Comparison of ENCODE assay signal across 21 cellular contexts in the genomic region with DNA sequence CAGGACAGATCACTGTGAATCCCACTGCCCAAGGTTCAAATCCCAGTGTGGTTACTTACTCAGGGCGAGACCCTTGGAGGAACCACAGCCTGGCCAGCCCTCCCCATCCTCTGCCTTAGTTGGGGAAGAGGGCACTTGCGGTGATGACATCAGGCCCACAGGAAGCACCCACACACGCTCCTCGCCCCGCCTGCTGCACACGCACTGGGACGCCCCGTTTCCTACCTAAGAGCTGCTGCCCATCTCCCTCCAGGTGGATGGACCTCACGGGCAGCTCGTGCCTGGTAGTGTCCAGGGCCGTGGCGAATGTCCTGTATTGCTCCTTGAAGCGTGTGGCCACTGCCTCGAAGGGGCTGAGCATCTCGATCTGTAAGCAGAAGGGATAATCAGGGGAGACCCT. TPM values are rescaled to one million over a fixed set of nuclear protein-coding genes. Genes with fewer than 3 reads are reported as not detected.
A peak's percentile ranks its signal among the peaks of the same experiment; 100 is the strongest.
DNase-seq lines count a peak whose midpoint lies in the region; ATAC-seq, FAIRE-seq and TF ChIP-seq lines count a peak whose summit lies in the region.
"Had no signal": no experiment of that assay in that cellular context is flagged by ENCODE, and none has a peak within 500 bp of the region (broad histone marks: within the 10 kb centered on the region; RNA-seq: fewer than 3 reads in every experiment).

No MANE protein-coding gene starts in this region.

- no peaks in the 10 kb centered on the region for H3K27me3 Mint-ChIP-seq in activated naive CD4-positive, alpha-beta T cell treated with anti-CD3 and anti-CD28 coated beads, Interleukin-2, amount 10 ng/mL, durations not matched to agents 7 days and 5 days
- H3K27me3 Mint-ChIP-seq: CD4-positive, alpha-beta T cell; CD8-positive, alpha-beta memory T cell had no signal

- H3K27ac ChIP-seq in BLaER1 treated with 17β-estradiol and CSF1 and Interleukin-3, amounts not matched to agents 10 nM and 100 nM = peak overlapping the region in 8 of 11 experiments; percentile 0 to 65 (median 43); a peak in 14 of 22 replicates
- H3K27ac ChIP-seq in K562 (ENCODE audit: extremely low read depth, low read depth, low read length) (no peak overlapping the region), osteoblast (ENCODE audit: low read depth, low read length) (no peak overlapping the region), uterus (no peak overlapping the region)

- H3K27ac Mint-ChIP-seq in activated naive CD4-positive, alpha-beta T cell treated with anti-CD3 and anti-CD28 coated beads, Interleukin-2, amount 10 ng/mL, durations not matched to agents 7 days and 5 days = no peak overlapping the region
- H3K27ac Mint-ChIP-seq: CD4-positive, alpha-beta T cell; GM23338 had no signal

- no peak for TF ChIP-seq EP300 in K562 (IDR thresholded peaks at IDR 0.05; ENCODE audit: low read length)

- TF ChIP-seq RAD21 in K562 (CRISPR knock-in tag; conservative IDR thresholded peaks at IDR 0.05 in 1 of 2, IDR thresholded peaks at IDR 0.05 in 1 of 2) = no peak

- H4K20me1 ChIP-seq in BLaER1 treated with 17β-estradiol and CSF1 and Interleukin-3, amounts not matched to agents 10 nM and 100 nM = peaks cover 0 to 27% (median 9%) of the 10 kb centered on the region in 11 experiments; a peak in 10 of 22 replicates
- peaks cover 9% of the 10 kb centered on the region; the same call in 1 of the 2 replicates for H4K20me1 ChIP-seq in K562 (replicated peaks; ENCODE audit: control insufficient read depth, insufficient read depth, low read length)
- H4K20me1 ChIP-seq in osteoblast (ENCODE audit: insufficient read depth, low read length) = no peaks in the 10 kb centered on the region

- 96% methylated on average over 11 of the region's 15 CpGs for WGBS in K562 (ENCODE audit: insufficient coverage, low coverage, missing lambda C conversion rate)

- H3K36me3 Mint-ChIP-seq in activated naive CD4-positive, alpha-beta T cell treated with anti-CD3 and anti-CD28 coated beads, Interleukin-2, amount 10 ng/mL, durations not matched to agents 7 days and 5 days = peaks cover 54% of the 10 kb centered on the region

- H2AFZ ChIP-seq in K562 (ENCODE audit: low read depth, low read length) (no peak overlapping the region), osteoblast (ENCODE audit: low read length) (no peak overlapping the region)
- H2AFZ ChIP-seq: GM23338 had no signal

- H3K4me2 ChIP-seq in BLaER1 treated with 17β-estradiol and CSF1 and Interleukin-3, amounts not matched to agents 10 nM and 100 nM = peak overlapping the region; percentile 75 to 95 (median 85)
- no peak overlapping the region for H3K4me2 ChIP-seq in K562 (ENCODE audit: insufficient read depth, low read length)
- no peak overlapping the region for H3K4me2 ChIP-seq in osteoblast (ENCODE audit: insufficient read depth, low read length)
- H3K4me2 ChIP-seq: GM23338 had no signal

- no peak for TF ChIP-seq POLR2A in K562 (conservative IDR thresholded peaks at IDR 0.05)
- no peak for TF ChIP-seq POLR2A in uterus (IDR thresholded peaks at IDR 0.05)

- DNase-seq in K562 (ENCODE audit: extremely low read depth in 1 of 4, low spot score in 3 of 4) (no peak), osteoblast (ENCODE audit: insufficient read length, low spot score, missing footprints) (peak; percentile 3), NCI-H146 (lab: John Stamatoyannopoulos, UW) (no peak), uterus (no peak)
- no peak for DNase-seq in activated naive CD4-positive, alpha-beta T cell treated with anti-CD3 and anti-CD28 coated beads, Interleukin-2, amount 10 ng/mL, durations not matched to agents 7 days and 5 days
- DNase-seq: CD4-positive, alpha-beta T cell; CD8-positive, alpha-beta memory T cell; DMS 273 treated with DMSO at 0.1 percent for 48 hours; DMS79; EL; GDM1; H9 had no signal

- POLR2A ChIA-PET in K562 (lab: Yijun Ruan, JAX) = interaction anchor here (0.6 to 0.7 kb wide), 2 partner anchors 341 to 409 kb away, joined by 4 read pairs; no protein-coding TSS in a partner anchor

- H3K4me3 ChIP-seq in BLaER1 treated with 17β-estradiol and CSF1 and Interleukin-3, amounts not matched to agents 10 nM and 100 nM = peak overlapping the region in 6 of 10 experiments; percentile 3 to 24 (median 19); a peak in 3 of 20 replicates
- H3K4me3 ChIP-seq in K562 = no peak overlapping the region
- H3K4me3 ChIP-seq in osteoblast (ENCODE audit: insufficient read depth, low read length) = no peak overlapping the region
- no peak overlapping the region for H3K4me3 ChIP-seq in uterus
- H3K4me3 ChIP-seq: GM23338 had no signal

- intact Hi-C loops in K562 (cut with micrococcal nuclease) (no loop called here), uterus (cut with DNase I; ENCODE audit: low total_unique reads) (loop anchor here (10.0 kb wide), 1 partner anchor 281 kb away; no protein-coding TSS in a partner anchor)

- H3K36me3 ChIP-seq in BLaER1 treated with 17β-estradiol and CSF1 and Interleukin-3, amounts not matched to agents 10 nM and 100 nM = peaks cover 56 to 89% (median 77%) of the 10 kb centered on the region in 11 experiments; a peak in 21 of 22 replicates
- H3K36me3 ChIP-seq in K562 (ENCODE audit: control insufficient read depth, insufficient read depth, low read length) = peaks cover 88% of the 10 kb centered on the region
- H3K36me3 ChIP-seq in osteoblast (ENCODE audit: insufficient read depth, low read length) = peaks cover 25% of the 10 kb centered on the region
- no peaks in the 10 kb centered on the region for H3K36me3 ChIP-seq in uterus

- no TSS peak for BruUV-seq in K562 (replicated peaks; lab: Mats Ljungman, UMichigan)

- peaks cover 20 to 59% (median 51%) of the 10 kb centered on the region in 10 experiments for H3K4me1 ChIP-seq in BLaER1 treated with 17β-estradiol and CSF1 and Interleukin-3, amounts not matched to agents 10 nM and 100 nM
- no peaks in the 10 kb centered on the region for H3K4me1 ChIP-seq in K562 (replicated peaks in 1 of 2; ENCODE audit: control insufficient read depth in 2 of 2, insufficient read depth in 2 of 2, low read length in 2 of 2)
- H3K4me1 ChIP-seq in osteoblast (ENCODE audit: insufficient read depth, low read length) = no peaks in the 10 kb centered on the region
- no peaks in the 10 kb centered on the region for H3K4me1 ChIP-seq in uterus

- no peak for TF ChIP-seq CTCF in K562 (IDR thresholded peaks at IDR 0.05 in 2 of 3, conservative IDR thresholded peaks at IDR 0.05 in 1 of 3; ENCODE audit: insufficient read depth in 2 of 3, low read depth in 1 of 3, low read length in 3 of 3)
- TF ChIP-seq CTCF in osteoblast (IDR thresholded peaks at IDR 0.05; ENCODE audit: extremely low read depth, low read depth, low read length) = no peak
- no peak for TF ChIP-seq CTCF in uterus (IDR thresholded peaks at IDR 0.05)

- H3K9me3 Mint-ChIP-seq in activated naive CD4-positive, alpha-beta T cell treated with anti-CD3 and anti-CD28 coated beads, Interleukin-2, amount 10 ng/mL, durations not matched to agents 7 days and 5 days = no peaks in the 10 kb centered on the region
- H3K9me3 Mint-ChIP-seq: CD14-positive monocyte; CD4-positive, alpha-beta T cell; CD8-positive, alpha-beta memory T cell; H9 had no signal

- no peak for ATAC-seq in K562
- ATAC-seq: GM23338, HCT116 had no signal

- FAIRE-seq in K562 (lab: Jason Lieb, UNC) = no peak
- FAIRE-seq: D721Med, GM12891, GM18507 had no signal

- no peaks in the 10 kb centered on the region for H3K9me3 ChIP-seq in BLaER1 treated with 17β-estradiol and CSF1 and Interleukin-3, amounts not matched to agents 10 nM and 100 nM (replicated peaks in 1 of 11)
- H3K9me3 ChIP-seq in K562 (replicated peaks; ENCODE audit: control insufficient read depth, insufficient read depth, low read depth, low read length) (no peaks in the 10 kb centered on the region), osteoblast (ENCODE audit: low read depth, low read length) (peaks cover 9% of the 10 kb centered on the region), uterus (peaks cover 0 to 15% of the 10 kb centered on the region in 2 donors)

- H3K79me2 ChIP-seq in K562 (ENCODE audit: control insufficient read depth, insufficient read depth, low read length) (no peaks in the 10 kb centered on the region), osteoblast (ENCODE audit: insufficient read depth, low read length) (peaks cover under 1% of the 10 kb centered on the region)

- no peaks in the 10 kb centered on the region for H3K4me1 Mint-ChIP-seq in activated naive CD4-positive, alpha-beta T cell treated with anti-CD3 and anti-CD28 coated beads, Interleukin-2, amount 10 ng/mL, durations not matched to agents 7 days and 5 days
- H3K4me1 Mint-ChIP-seq: CD8-positive, alpha-beta memory T cell had no signal

- no peaks in the 10 kb centered on the region for H3K9me1 ChIP-seq in K562 (ENCODE audit: control insufficient read depth, insufficient read depth, low read length)

- H3K4me3 Mint-ChIP-seq in activated naive CD4-positive, alpha-beta T cell treated with anti-CD3 and anti-CD28 coated beads, Interleukin-2, amount 10 ng/mL, durations not matched to agents 7 days and 5 days = no peak overlapping the region
- H3K4me3 Mint-ChIP-seq: CD14-positive monocyte; CD4-positive, alpha-beta T cell; CD8-positive, alpha-beta memory T cell; GM23338; H9 had no signal

- no peaks in the 10 kb centered on the region for H3K27me3 ChIP-seq in BLaER1 treated with 17β-estradiol and CSF1 and Interleukin-3, amounts not matched to agents 10 nM and 100 nM
- H3K27me3 ChIP-seq in K562 (ENCODE audit: control insufficient read depth in 2 of 2, insufficient read depth in 2 of 2, low read length in 2 of 2) (no peaks in the 10 kb centered on the region), osteoblast (ENCODE audit: insufficient read depth, low read length) (no peaks in the 10 kb centered on the region), uterus (no peaks in the 10 kb centered on the region)

- in situ Hi-C loops in K562 (cut with MboI) = no loop called here

- CTCF ChIA-PET in K562 (lab: Yijun Ruan, JAX; ENCODE audit: low intra/inter-chr PET ratio) = interaction anchor here (0.5 kb wide), 1 partner anchor 284 kb away, joined by 8 read pairs; no protein-coding TSS in a partner anchor
- CTCF ChIA-PET in activated naive CD4-positive, alpha-beta T cell treated with anti-CD3 and anti-CD28 coated beads, Interleukin-2, amount 10 ng/mL, durations not matched to agents 7 days and 5 days (lab: Charles Lee) = no interaction called here

- peak overlapping the region in 10 of 11 experiments; percentile 3 to 51 (median 45); a peak in 15 of 22 replicates for H3K9ac ChIP-seq in BLaER1 treated with 17β-estradiol and CSF1 and Interleukin-3, amounts not matched to agents 10 nM and 100 nM
- H3K9ac ChIP-seq in K562 (ENCODE audit: insufficient read depth in 1 of 2, low read depth in 2 of 2, low read length in 2 of 2) = no peak overlapping the region

RNA-seq across cellular contexts. Expression of gene HAUS8, which starts 19.6 kb away (rescaled TPM):
- total RNA-seq in K562 (2011; cell fraction: chromatin; rRNA removed; ENCODE audit: low replicate concordance) = 66.7 and 93.9 TPM in 2 replicates
- total RNA-seq in K562 (2011; cell fraction: nucleolus; rRNA removed) = 51.6 and 54.4 TPM in 2 replicates
- total RNA-seq in K562 (2011; cell fraction: nucleoplasm; rRNA removed) = 56.7 and 58.4 TPM in 2 replicates
- total RNA-seq in K562 (2014; rRNA removed) (23.3 and 28.2 TPM in 2 replicates), K562 (2014; rRNA removed; fragmentation: Illumina TruSeq; extraction: Trizol) (20.5 and 22.1 TPM in 2 replicates), K562 (2015; rRNA removed; fragmentation: Illumina TruSeq; extraction: Trizol) (22.6 and 22.8 TPM in 2 replicates), K562 (2021) (44.8 and 49.9 TPM in 2 replicates), osteoblast (1.8 and 2.1 TPM in 2 replicates), uterus (10 to 100 TPM in 2 of 4 donors, 1 to 10 TPM in 2; 2.6 to 11.5 (median 6.9) TPM)
- polyA plus RNA-seq in K562 (2011; rRNA removed) (36.0 and 37.0 TPM in 2 replicates), K562 (2014; fragmentation: Illumina TruSeq; extraction: Trizol) (34.9 and 38.9 TPM in 2 replicates), K562 (2014; fragmentation: Nextera tagmentation; extraction: Ambion mirVana) (10 to 100 TPM; 34.5 to 53.2 TPM), K562 (2014; rRNA removed) (39.6 and 45.1 TPM in 2 replicates)
- 21.9 and 29.0 TPM in 2 replicates for polyA plus RNA-seq in K562 (2011; cell fraction: cytosol; rRNA removed)
- 44.9 and 51.5 TPM in 2 replicates for polyA plus RNA-seq in K562 (2011; cell fraction: nucleus; rRNA removed)
- 22.9 and 35.2 TPM in 2 replicates for polyA plus RNA-seq in K562 (2012)
- polyA minus RNA-seq in K562 (2011; rRNA and poly(A)+ RNA removed) = 20.4 and 22.9 TPM in 2 replicates
- polyA minus RNA-seq in K562 (2011; cell fraction: cytosol; rRNA and poly(A)+ RNA removed) = 18.8 and 19.5 TPM in 2 replicates
- 14.0 and 19.4 TPM in 2 replicates for polyA minus RNA-seq in K562 (2011; cell fraction: nucleus; rRNA and poly(A)+ RNA removed)

RNA-seq across cellular contexts. Expression of gene MYO9B, which starts 19.9 kb away (rescaled TPM):
- total RNA-seq in K562 (2011; cell fraction: chromatin; rRNA removed; ENCODE audit: low replicate concordance) = 236 and 527 TPM in 2 replicates
- 224 and 226 TPM in 2 replicates for total RNA-seq in K562 (2011; cell fraction: nucleolus; rRNA removed)
- 197 and 205 TPM in 2 replicates for total RNA-seq in K562 (2011; cell fraction: nucleoplasm; rRNA removed)
- total RNA-seq in K562 (2014; rRNA removed) (31.7 and 48.0 TPM in 2 replicates), K562 (2014; rRNA removed; fragmentation: Illumina TruSeq; extraction: Trizol) (17.5 and 18.5 TPM in 2 replicates), K562 (2015; rRNA removed; fragmentation: Illumina TruSeq; extraction: Trizol) (23.0 and 23.5 TPM in 2 replicates), K562 (2021) (66.5 and 77.6 TPM in 2 replicates), osteoblast (86.9 and 96.6 TPM in 2 replicates), uterus (100 to 1,000 TPM in 1 of 4 donors, 10 to 100 TPM in 3; 17.6 to 117 (median 54.1) TPM)
- polyA plus RNA-seq in K562 (2011; rRNA removed) (18.7 and 38.8 TPM in 2 replicates), K562 (2014; fragmentation: Illumina TruSeq; extraction: Trizol) (33.1 and 34.3 TPM in 2 replicates), K562 (2014; fragmentation: Nextera tagmentation; extraction: Ambion mirVana) (1 to 10 TPM; 2.4 to 3.0 TPM), K562 (2014; rRNA removed) (36.3 and 41.4 TPM in 2 replicates)
- 18.1 and 19.7 TPM in 2 replicates for polyA plus RNA-seq in K562 (2011; cell fraction: cytosol; rRNA removed)
- polyA plus RNA-seq in K562 (2011; cell fraction: nucleus; rRNA removed) = 257 and 300 TPM in 2 replicates
- polyA plus RNA-seq in K562 (2012) = 42.8 and 67.6 TPM in 2 replicates
- 30.7 and 36.0 TPM in 2 replicates for polyA minus RNA-seq in K562 (2011; rRNA and poly(A)+ RNA removed)
- 38.7 and 60.5 TPM in 2 replicates for polyA minus RNA-seq in K562 (2011; cell fraction: cytosol; rRNA and poly(A)+ RNA removed)
- polyA minus RNA-seq in K562 (2011; cell fraction: nucleus; rRNA and poly(A)+ RNA removed) = 78.2 and 87.4 TPM in 2 replicates

RNA-seq across cellular contexts. Expression of gene CPAMD8, which starts 29.0 kb away (rescaled TPM):
- 7.2 and 17.1 TPM in 2 replicates for total RNA-seq in K562 (2011; cell fraction: chromatin; rRNA removed; ENCODE audit: low replicate concordance)
- total RNA-seq in K562 (2011; cell fraction: nucleolus; rRNA removed) = 12.9 and 14.3 TPM in 2 replicates
- total RNA-seq in K562 (2011; cell fraction: nucleoplasm; rRNA removed) = 12.8 and 15.2 TPM in 2 replicates
- total RNA-seq in K562 (2014; rRNA removed) = 1.3 and 2.1 TPM in 2 replicates
- total RNA-seq in K562 (2014; rRNA removed; fragmentation: Illumina TruSeq; extraction: Trizol) = 0.29 and 0.69 TPM in 2 replicates
- 0.62 and 0.64 TPM in 2 replicates for total RNA-seq in K562 (2015; rRNA removed; fragmentation: Illumina TruSeq; extraction: Trizol)
- total RNA-seq in K562 (2021) = 1.5 and 2.0 TPM in 2 replicates
- polyA plus RNA-seq in K562 (2011; rRNA removed) = 1.7 and 3.0 TPM in 2 replicates
- 3.3 and 4.3 TPM in 2 replicates for polyA plus RNA-seq in K562 (2011; cell fraction: cytosol; rRNA removed)
- polyA plus RNA-seq in K562 (2011; cell fraction: nucleus; rRNA removed) = 7.2 and 7.8 TPM in 2 replicates
- 2.8 and 4.4 TPM in 2 replicates for polyA plus RNA-seq in K562 (2012)
- polyA plus RNA-seq in K562 (2014; fragmentation: Illumina TruSeq; extraction: Trizol) = 1.1 and 1.9 TPM in 2 replicates
- under 1 TPM; 0.20 TPM for polyA plus RNA-seq in K562 (2014; fragmentation: Nextera tagmentation; extraction: Ambion mirVana)
- polyA plus RNA-seq in K562 (2014; rRNA removed) = 1.8 and 2.1 TPM in 2 replicates
- 1.4 and 2.1 TPM in 2 replicates for polyA minus RNA-seq in K562 (2011; rRNA and poly(A)+ RNA removed)
- 1.1 and 4.8 TPM in 2 replicates for polyA minus RNA-seq in K562 (2011; cell fraction: cytosol; rRNA and poly(A)+ RNA removed)
- 2.7 and 5.3 TPM in 2 replicates for polyA minus RNA-seq in K562 (2011; cell fraction: nucleus; rRNA and poly(A)+ RNA removed)
- total RNA-seq in osteoblast = 0.29 and 0.36 TPM in 2 replicates
- total RNA-seq in uterus = 10 to 100 TPM in 3 of 4 donors, 1 to 10 TPM in 1; 2.8 to 18.3 (median 15.7) TPM
- total RNA-seq: A172, H4 had no signal

Comparison
In these comparisons a context has a peak if more than half of its experiments do, and no peak if none do; other contexts are left out.
1. H3K27ac ChIP-seq: peak in BLaER1 treated with 17β-estradiol and CSF1 and Interleukin-3, amounts not matched to agents 10 nM and 100 nM (8 of 11); none in K562 (single experiment), osteoblast (single experiment) and uterus (0 of 2).
2. H3K4me2 ChIP-seq: peak in BLaER1 treated with 17β-estradiol and CSF1 and Interleukin-3, amounts not matched to agents 10 nM and 100 nM (11 of 11); none in K562 (single experiment) and osteoblast (single experiment).
3. H3K4me3 ChIP-seq: peak in BLaER1 treated with 17β-estradiol and CSF1 and Interleukin-3, amounts not matched to agents 10 nM and 100 nM (6 of 10); none in K562 (single experiment), osteoblast (single experiment) and uterus (0 of 2).
4. H3K9ac ChIP-seq: peak in BLaER1 treated with 17β-estradiol and CSF1 and Interleukin-3, amounts not matched to agents 10 nM and 100 nM (10 of 11); none in K562 (0 of 2).